ENCODE assay signal across 8 cellular contexts in the genomic region with DNA sequence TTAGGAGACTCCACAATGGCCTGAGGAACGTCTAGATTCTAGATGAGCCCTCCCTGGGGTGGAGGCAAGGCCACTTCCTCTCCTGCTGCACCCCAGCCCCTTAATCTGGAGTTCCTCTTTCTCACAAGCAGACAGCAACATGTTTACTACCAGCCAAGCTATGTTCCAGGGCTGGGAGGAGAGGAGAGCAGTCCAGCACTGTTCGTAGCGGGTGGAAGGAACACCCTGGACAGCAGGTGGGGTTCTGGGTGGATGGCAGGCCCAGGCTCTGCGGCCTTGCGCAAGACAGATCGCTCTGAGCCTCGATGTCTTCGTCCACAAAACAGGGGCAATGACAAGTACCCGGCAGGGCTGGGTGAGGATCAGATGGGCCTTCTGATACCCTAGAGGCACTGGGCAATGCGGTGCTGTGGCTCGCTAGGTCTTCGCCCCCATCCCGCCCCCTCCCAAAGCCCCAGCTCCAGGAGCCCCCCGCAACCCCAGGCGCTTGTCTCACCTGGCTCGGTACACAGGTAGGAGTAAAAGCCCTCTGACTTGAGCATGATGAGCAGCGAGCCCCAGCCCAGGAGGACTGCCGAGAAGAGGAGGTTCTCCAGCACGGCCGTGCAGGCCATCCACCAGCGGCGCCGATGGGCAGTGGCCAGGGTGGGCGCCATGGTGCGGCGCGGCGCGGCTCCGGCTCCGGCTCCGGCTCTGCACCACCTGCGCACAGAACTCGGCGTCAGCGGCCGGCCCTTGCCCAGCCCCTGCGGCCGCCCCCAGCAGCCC. TPM values are rescaled to one million over a fixed set of nuclear protein-coding genes. Genes with fewer than 3 reads are reported as not detected.
DNase-seq lines count a peak whose midpoint lies in the region; ATAC-seq and TF ChIP-seq lines count a peak whose summit lies in the region.

No MANE protein-coding gene starts in this region.

- peak overlapping the region; percentile 46 for H2AFZ ChIP-seq in hepatocyte

- no peaks in the 10 kb centered on the region for H3K4me1 Mint-ChIP-seq in activated T-helper 17 cell treated with anti-CD3 and anti-CD28 coated beads, Interleukin-2, amount 50 U/mL, for 72 hours

- H3K79me2 ChIP-seq in hepatocyte: no peaks in the 10 kb centered on the region

- 52% methylated on average over 23 of the region's 39 CpGs for WGBS in hepatocyte (ENCODE audit: low lambda C conversion rate, missing lambda C conversion rate)

- H3K9ac ChIP-seq in BLaER1 treated with 17β-estradiol and CSF1 and Interleukin-3, amounts not matched to agents 10 nM and 100 nM: peak overlapping the region; percentile 87 to 94 (median 90)

- no peaks in the 10 kb centered on the region for H3K9me3 Mint-ChIP-seq in activated T-helper 17 cell treated with anti-CD3 and anti-CD28 coated beads, Interleukin-2, amount 50 U/mL, for 72 hours

- no peak overlapping the region for H3K27ac Mint-ChIP-seq in activated T-helper 17 cell treated with anti-CD3 and anti-CD28 coated beads, Interleukin-2, amount 50 U/mL, for 72 hours

- no peaks in the 10 kb centered on the region for H3K9me2 ChIP-seq in hepatocyte (replicated peaks; ENCODE audit: insufficient read depth)

- DNase-seq in hepatocyte (ENCODE audit: low spot score): peak; percentile 24
- DNase-seq in NCI-H2029 treated with DMSO at 0.1 percent for 48 hours (lab: John Stamatoyannopoulos, UW): no peak

- peaks cover 0 to 34% (median 0%) of the 10 kb centered on the region in 11 experiments; a peak in 7 of 22 replicates for H4K20me1 ChIP-seq in BLaER1 treated with 17β-estradiol and CSF1 and Interleukin-3, amounts not matched to agents 10 nM and 100 nM
- no peaks in the 10 kb centered on the region for H4K20me1 ChIP-seq in hepatocyte (ENCODE audit: insufficient read depth, poor library complexity, severe bottlenecking)

- ATAC-seq in HG03432 (IDR thresholded peaks at IDR 0.05; ENCODE audit: unreplicated experiment) (peak; percentile 2), HG03135 (IDR thresholded peaks at IDR 0.05; ENCODE audit: unreplicated experiment) (no peak), HG02623 (IDR thresholded peaks at IDR 0.05; ENCODE audit: unreplicated experiment) (no peak)
- no peak for ATAC-seq in activated T-helper 17 cell treated with anti-CD3 and anti-CD28 coated beads, Interleukin-2, amount 50 U/mL, for 72 hours (replicated peaks)

- TF ChIP-seq CTCF in hepatocyte (IDR thresholded peaks at IDR 0.05; ENCODE audit: poor library complexity): no peak

- H3K27ac ChIP-seq in BLaER1 treated with 17β-estradiol and CSF1 and Interleukin-3, amounts not matched to agents 10 nM and 100 nM: peak overlapping the region; percentile 86 to 95 (median 92)
- H3K27ac ChIP-seq in hepatocyte (no peak overlapping the region), skin epidermis (peak overlapping the region; percentile 33 to 97 (median 85))

- peak overlapping the region; percentile 94 to 100 (median 98) for H3K4me2 ChIP-seq in BLaER1 treated with 17β-estradiol and CSF1 and Interleukin-3, amounts not matched to agents 10 nM and 100 nM
- peak overlapping the region; percentile 89 for H3K4me2 ChIP-seq in hepatocyte

- H3K4me3 ChIP-seq in BLaER1 treated with 17β-estradiol and CSF1 and Interleukin-3, amounts not matched to agents 10 nM and 100 nM: peak overlapping the region; percentile 73 to 98 (median 88)
- H3K4me3 ChIP-seq in hepatocyte: peak overlapping the region; percentile 48
- peak overlapping the region; percentile 54 to 73 (median 59) for H3K4me3 ChIP-seq in skin epidermis

- H3K9me3 ChIP-seq in BLaER1 treated with 17β-estradiol and CSF1 and Interleukin-3, amounts not matched to agents 10 nM and 100 nM (replicated peaks in 1 of 11): peaks cover 0 to 8% (median 0%) of the 10 kb centered on the region in 11 experiments; a peak in 1 of 22 replicates
- H3K9me3 ChIP-seq in hepatocyte (ENCODE audit: low read depth): no peaks in the 10 kb centered on the region

- H3K36me3 Mint-ChIP-seq in activated T-helper 17 cell treated with anti-CD3 and anti-CD28 coated beads, Interleukin-2, amount 50 U/mL, for 72 hours (ENCODE audit: low read depth): no peaks in the 10 kb centered on the region

- H3K4me3 Mint-ChIP-seq in activated T-helper 17 cell treated with anti-CD3 and anti-CD28 coated beads, Interleukin-2, amount 50 U/mL, for 72 hours: peak overlapping the region; percentile 47

- peaks cover 0 to 47% (median 41%) of the 10 kb centered on the region in 11 experiments; a peak in 19 of 22 replicates for H3K36me3 ChIP-seq in BLaER1 treated with 17β-estradiol and CSF1 and Interleukin-3, amounts not matched to agents 10 nM and 100 nM
- H3K36me3 ChIP-seq in hepatocyte (replicated peaks; ENCODE audit: insufficient read depth, low read depth): no peaks in the 10 kb centered on the region

- H3K27me3 ChIP-seq in BLaER1 treated with 17β-estradiol and CSF1 and Interleukin-3, amounts not matched to agents 10 nM and 100 nM: no peaks in the 10 kb centered on the region; a peak in 1 of 22 replicates
- peaks cover 8% of the 10 kb centered on the region for H3K27me3 ChIP-seq in hepatocyte

- H3K4me1 ChIP-seq in BLaER1 treated with 17β-estradiol and CSF1 and Interleukin-3, amounts not matched to agents 10 nM and 100 nM: peaks cover 60 to 76% (median 71%) of the 10 kb centered on the region in 10 experiments
- peaks cover 24% of the 10 kb centered on the region for H3K4me1 ChIP-seq in hepatocyte (ENCODE audit: insufficient read depth)

- peaks cover 10% of the 10 kb centered on the region for H3K27me3 Mint-ChIP-seq in activated T-helper 17 cell treated with anti-CD3 and anti-CD28 coated beads, Interleukin-2, amount 50 U/mL, for 72 hours

RNA-seq across cellular contexts. Expression of gene SLC43A2, which starts 1.2 kb away (rescaled TPM):
- total RNA-seq in activated T-helper 17 cell treated with anti-CD3 and anti-CD28 coated beads, Interleukin-2, amount 50 U/mL, for 72 hours: 1 to 10 TPM in 1 of 2 donors, under 1 TPM in 1; 0.52 to 1.6 TPM
- 6.0 and 6.1 TPM in 2 replicates for total RNA-seq in hepatocyte
- 9.8 and 10.2 TPM in 2 replicates for polyA plus RNA-seq in hepatocyte

RNA-seq across cellular contexts. Expression of gene SCARF1, which starts 18.1 kb away (rescaled TPM):
- 1 to 10 TPM; 2.5 to 5.7 TPM for total RNA-seq in activated T-helper 17 cell treated with anti-CD3 and anti-CD28 coated beads, Interleukin-2, amount 50 U/mL, for 72 hours
- total RNA-seq in hepatocyte: 0.93 and 1.2 TPM in 2 replicates
- polyA plus RNA-seq in hepatocyte: 1.0 and 2.0 TPM in 2 replicates

RNA-seq across cellular contexts. Expression of gene RILP, which starts 22.3 kb away (rescaled TPM):
- 1 to 10 TPM; 2.4 to 6.1 TPM for total RNA-seq in activated T-helper 17 cell treated with anti-CD3 and anti-CD28 coated beads, Interleukin-2, amount 50 U/mL, for 72 hours
- total RNA-seq in hepatocyte: 10.3 and 13.7 TPM in 2 replicates
- polyA plus RNA-seq in hepatocyte: 9.9 and 11.1 TPM in 2 replicates

RNA-seq across cellular contexts. Expression of gene PRPF8, which starts 57.3 kb away (rescaled TPM):
- total RNA-seq in activated T-helper 17 cell treated with anti-CD3 and anti-CD28 coated beads, Interleukin-2, amount 50 U/mL, for 72 hours: 100 to 1,000 TPM; 353 to 426 TPM
- total RNA-seq in hepatocyte: 100 and 107 TPM in 2 replicates
- 119 and 125 TPM in 2 replicates for polyA plus RNA-seq in hepatocyte
